ENCODE assay signal across 16 cellular contexts in the genomic region with DNA sequence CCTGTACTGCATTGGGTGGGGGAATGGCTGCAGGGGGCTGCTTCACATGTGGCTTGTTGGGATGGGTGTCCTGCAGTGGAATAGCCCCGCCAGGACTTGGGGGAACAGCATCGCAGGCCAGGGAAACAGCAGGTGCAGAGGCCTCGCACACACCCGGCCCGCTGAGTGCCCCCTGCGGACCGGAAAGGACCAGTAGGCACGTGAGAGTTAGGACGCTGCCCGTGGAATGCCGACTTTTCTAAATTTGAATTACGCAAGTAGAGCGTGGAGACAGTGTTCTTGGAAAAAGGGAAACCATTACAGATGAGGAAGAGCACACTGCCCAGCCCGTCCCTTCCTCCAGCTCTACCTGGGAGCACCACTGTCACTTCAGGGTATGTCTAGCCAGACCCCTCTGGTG. TPM values are rescaled to one million over a fixed set of nuclear protein-coding genes. Genes with fewer than 3 reads are reported as not detected.
A peak's percentile ranks its signal among the peaks of the same experiment; 100 is the strongest.
DNase-seq lines count a peak whose midpoint lies in the region; ATAC-seq, FAIRE-seq and TF ChIP-seq lines count a peak whose summit lies in the region.
"Had no signal": no experiment of that assay in that cellular context is flagged by ENCODE, and none has a peak within 500 bp of the region (broad histone marks: within the 10 kb centered on the region; RNA-seq: fewer than 3 reads in every experiment).

No MANE protein-coding gene starts in this region.

- H4K20me1 ChIP-seq in GM12878 (ENCODE audit: control insufficient read depth, insufficient read depth): peaks cover 5% of the 10 kb centered on the region; the same call in 1 of the 2 replicates

- BruUV-seq in GM12878 (replicated peaks; lab: Mats Ljungman, UMichigan): TSS peak; percentile 42

- WGBS in GM12878 (ENCODE audit: insufficient coverage, insufficient replicate concordance, low lambda C conversion rate, missing lambda C conversion rate): 98% methylated on average over 14 of the region's 14 CpGs

- no peak for TF ChIP-seq EP300 in GM12878 (IDR thresholded peaks at IDR 0.05; ENCODE audit: borderline replicate concordance in 1 of 2, control insufficient read depth in 1 of 2, low read depth in 2 of 2, low read length in 2 of 2)

- no peak for TF ChIP-seq CTCF in CD14-positive monocyte (IDR thresholded peaks at IDR 0.05)
- no peak for TF ChIP-seq CTCF in GM12878 (IDR thresholded peaks at IDR 0.05 in 2 of 3, conservative IDR thresholded peaks at IDR 0.05 in 1 of 3; ENCODE audit: control insufficient read depth in 2 of 3, extremely low read depth in 1 of 3, insufficient read depth in 1 of 3, low read depth in 3 of 3, low read length in 3 of 3)
- no peak for TF ChIP-seq CTCF in natural killer cell (IDR thresholded peaks at IDR 0.05)

- no peak overlapping the region for H3K4me2 ChIP-seq in GM12878 (ENCODE audit: control insufficient read depth, insufficient read depth)

- FAIRE-seq in GM12878 (lab: Jason Lieb, UNC): no peak
- FAIRE-seq: bronchial epithelial cell had no signal

- intact Hi-C loops in CD14-positive monocyte (cut with micrococcal nuclease) (no loop called here), GM12878 (cut with micrococcal nuclease; ENCODE audit: unreplicated experiment) (no loop called here), natural killer cell (cut with micrococcal nuclease) (no loop called here)

- H3K9me3 Mint-ChIP-seq in CD14-positive monocyte (no peaks in the 10 kb centered on the region), natural killer cell (no peaks in the 10 kb centered on the region)
- H3K9me3 Mint-ChIP-seq: activated naive CD8-positive, alpha-beta T cell treated with anti-CD3 and anti-CD28 coated beads, Interleukin-2, amount 10 ng/mL, durations not matched to agents 7 days and 5 days had no signal

- H3K27me3 Mint-ChIP-seq in CD14-positive monocyte (ENCODE audit: low read depth in 3 of 3) (no peaks in the 10 kb centered on the region), natural killer cell (ENCODE audit: low read depth in 2 of 2) (no peaks in the 10 kb centered on the region)
- H3K27me3 Mint-ChIP-seq: activated naive CD8-positive, alpha-beta T cell treated with anti-CD3 and anti-CD28 coated beads, Interleukin-2, amount 10 ng/mL, durations not matched to agents 7 days and 5 days had no signal

- CTCF ChIA-PET in GM12878 (lab: Yijun Ruan, JAX): no interaction called here

- H3K36me3 Mint-ChIP-seq in CD14-positive monocyte (peaks cover 17 to 32% of the 10 kb centered on the region in 2 donors), natural killer cell (no peaks in the 10 kb centered on the region)

- DNase-seq in CD14-positive monocyte (ENCODE audit: low spot score) (no peak), GF-D8 (lab: John Stamatoyannopoulos, UW) (peak; percentile 42), GM12878 (ENCODE audit: low read depth, low spot score) (no peak), natural killer cell (no peak), COR-L47 (lab: John Stamatoyannopoulos, UW) (no peak), NCI-H446 (lab: John Stamatoyannopoulos, UW) (no peak), HUDEP-2 (lab: John Stamatoyannopoulos, UW; ENCODE audit: unreplicated experiment in 76 of 76) (no peak)
- DNase-seq: activated CD8-positive, alpha-beta memory T cell treated with anti-CD3 and anti-CD28 coated beads, Interleukin-2, amount 50 U/mL, for 4 hours; activated naive CD8-positive, alpha-beta T cell treated with anti-CD3 and anti-CD28 coated beads, Interleukin-2, amount 10 ng/mL, durations not matched to agents 7 days and 5 days; NCI-H1694 treated with DMSO at 0.1 percent for 48 hours; NCI-H526; posterior cingulate gyrus; stimulated activated CD4-positive, alpha-beta T cell treated with anti-CD3 and anti-CD28 coated beads, Interleukin-12 subunit alpha, Interleukin-12 subunit beta, amount 100 ng/mL, for 4 hours had no signal

- peak overlapping the region; percentile 11 to 35 for H3K4me3 Mint-ChIP-seq in CD14-positive monocyte
- H3K4me3 Mint-ChIP-seq in natural killer cell: peak overlapping the region; percentile 13

- H3K9ac ChIP-seq in GM12878 (ENCODE audit: control insufficient read depth, insufficient read depth, low read length): no peak overlapping the region

- TF ChIP-seq POLR2A in GM12878 (IDR thresholded peaks at IDR 0.05; ENCODE audit: low read depth, low read length): no peak

- H3K27ac ChIP-seq in GM12878 (ENCODE audit: control insufficient read depth, insufficient read depth): no peak overlapping the region
- H3K27ac ChIP-seq: VCaP had no signal

- RAD21 ChIA-PET in GM12878 (lab: Charles Lee; ENCODE audit: unreplicated experiment): no interaction called here

- no peak overlapping the region for H2AFZ ChIP-seq in GM12878 (ENCODE audit: control insufficient read depth, low read depth, low read length)

- TF ChIP-seq RAD21 in GM12878 (IDR thresholded peaks at IDR 0.05; ENCODE audit: insufficient read depth, low read depth, low read length): no peak

- H3K4me1 ChIP-seq in GM12878 (ENCODE audit: control insufficient read depth, insufficient read depth, low read length): peaks cover 20% of the 10 kb centered on the region

- in situ Hi-C loops in GM12878 (cut with MboI): no loop called here

- H3K27me3 ChIP-seq in GM12878 (replicated peaks in 1 of 2; ENCODE audit: control insufficient read depth in 2 of 2, insufficient read depth in 2 of 2, low read length in 1 of 2): no peaks in the 10 kb centered on the region

- H3K9me3 ChIP-seq in GM12878 (replicated peaks; ENCODE audit: control insufficient read depth, insufficient read depth, low read length): no peaks in the 10 kb centered on the region

- POLR2A ChIA-PET in GM12878 (lab: Charles Lee): no interaction called here

- H3K4me3 ChIP-seq in GM12878: no peak overlapping the region

- H3K27ac Mint-ChIP-seq in CD14-positive monocyte (peak overlapping the region; percentile 72 to 98 (median 86)), natural killer cell (peak overlapping the region; percentile 96 to 99)
- H3K27ac Mint-ChIP-seq: activated naive CD8-positive, alpha-beta T cell treated with anti-CD3 and anti-CD28 coated beads, Interleukin-2, amount 10 ng/mL, durations not matched to agents 7 days and 5 days had no signal

- SMC1A ChIA-PET in GM12878 (lab: Charles Lee; ENCODE audit: uncharacterized antibody, unreplicated experiment): interaction anchor here (2.6 kb wide), 1 partner anchor 13 kb away, joined by 10 read pairs; the partner anchor contains the start of gene DNM2

- peaks cover 55% of the 10 kb centered on the region for H3K4me1 Mint-ChIP-seq in CD14-positive monocyte
- H3K4me1 Mint-ChIP-seq in natural killer cell: peaks cover 32 to 33% of the 10 kb centered on the region in 2 donors

- peaks cover 4 to 10% of the 10 kb centered on the region in 2 experiments; a peak in 3 of 4 replicates for H3K36me3 ChIP-seq in GM12878 (ENCODE audit: control insufficient read depth in 2 of 2, insufficient read depth in 2 of 2, low read length in 1 of 2)

- ATAC-seq in GM12878: no peak
- no peak for ATAC-seq in natural killer cell
- no peak for ATAC-seq in GM21576 (IDR thresholded peaks at IDR 0.05; ENCODE audit: unreplicated experiment)

- H3K79me2 ChIP-seq in GM12878 (ENCODE audit: control insufficient read depth, insufficient read depth, low read length): peaks cover 74% of the 10 kb centered on the region

TF ChIP-seq in GM12878, 131 proteins besides CTCF, POLR2A, EP300 and RAD21 (continues in another document):
- TF ChIP-seq WRNIP1 (IDR thresholded peaks at IDR 0.05; ENCODE audit: borderline replicate concordance, low read depth, low read length) (no peak), KLF5 (IDR thresholded peaks at IDR 0.05; ENCODE audit: partially characterized antibody) (no peak)

RNA-seq across cellular contexts. Expression of gene DNM2, which starts 11.5 kb away (rescaled TPM):
- polyA plus RNA-seq in CD14-positive monocyte (10 to 100 TPM; 53.0 to 69.5 TPM), GM12878 (2011; rRNA removed) (22.8 and 47.4 TPM in 2 replicates), GM12878 (2014; fragmentation: Illumina TruSeq; extraction: Trizol) (54.5 and 69.2 TPM in 2 replicates), GM12878 (2014; fragmentation: Nextera tagmentation; extraction: Ambion mirVana) (1 to 10 TPM; 1.2 to 3.4 TPM), GM12878 (2014; rRNA removed) (93.1 and 113 TPM in 2 replicates), GM12878 (2016; fragmentation: Nextera tagmentation; extraction: Ambion mirVana) (100 to 1,000 TPM in 1 of 2 experiments, 10 to 100 TPM in 1; 98.3 to 100 TPM)
- total RNA-seq in GM12878 (2013; cell fraction: nucleolus; rRNA removed): 284 and 297 TPM in 2 replicates
- total RNA-seq in GM12878 (2014; rRNA removed) (56.8 and 68.7 TPM in 2 replicates), GM12878 (2014; rRNA removed; fragmentation: Illumina TruSeq; extraction: Trizol) (53.0 and 58.9 TPM in 2 replicates), GM12878 (2021) (128 and 146 TPM in 2 replicates), natural killer cell (100 to 1,000 TPM; 419 to 491 (median 428) TPM)
- 38.6 TPM for polyA plus RNA-seq in GM12878 (2011; ENCODE audit: low read depth)
- 40.7 and 47.0 TPM in 2 replicates for polyA plus RNA-seq in GM12878 (2011; cell fraction: cytosol; rRNA removed)
- 133 and 175 TPM in 2 replicates for polyA plus RNA-seq in GM12878 (2011; cell fraction: nucleus; rRNA removed)
- 82.2 and 92.4 TPM in 2 replicates for polyA plus RNA-seq in GM12878 (2012)
- polyA minus RNA-seq in GM12878 (2011; rRNA and poly(A)+ RNA removed): 102 and 114 TPM in 2 replicates
- 44.5 and 54.7 TPM in 2 replicates for polyA minus RNA-seq in GM12878 (2011; cell fraction: cytosol; rRNA and poly(A)+ RNA removed)
- 103 and 181 TPM in 2 replicates for polyA minus RNA-seq in GM12878 (2011; cell fraction: nucleus; rRNA and poly(A)+ RNA removed)

RNA-seq across cellular contexts. Expression of gene QTRT1, which starts 28.2 kb away (rescaled TPM):
- polyA plus RNA-seq in CD14-positive monocyte (10 to 100 TPM in 1 of 2 donors, 1 to 10 TPM in 1; 9.9 to 12.3 TPM), GM12878 (2011; rRNA removed) (10.7 and 33.9 TPM in 2 replicates), GM12878 (2014; fragmentation: Illumina TruSeq; extraction: Trizol) (4.0 and 14.2 TPM in 2 replicates), GM12878 (2014; fragmentation: Nextera tagmentation; extraction: Ambion mirVana) (1 to 10 TPM in 1 of 2 experiments, under 1 TPM in 1; 0.89 to 8.6 TPM), GM12878 (2014; rRNA removed) (66.0 and 71.2 TPM in 2 replicates), GM12878 (2016; fragmentation: Nextera tagmentation; extraction: Ambion mirVana) (10 to 100 TPM; 73.7 to 78.9 TPM)
- total RNA-seq in GM12878 (2013; cell fraction: nucleolus; rRNA removed): 39.8 and 40.8 TPM in 2 replicates
- total RNA-seq in GM12878 (2014; rRNA removed) (40.7 and 44.3 TPM in 2 replicates), GM12878 (2014; rRNA removed; fragmentation: Illumina TruSeq; extraction: Trizol) (18.1 and 19.9 TPM in 2 replicates), GM12878 (2021) (55.0 and 59.3 TPM in 2 replicates), natural killer cell (10 to 100 TPM; 29.0 to 37.5 (median 29.9) TPM)
- 33.3 TPM for polyA plus RNA-seq in GM12878 (2011; ENCODE audit: low read depth)
- polyA plus RNA-seq in GM12878 (2011; cell fraction: cytosol; rRNA removed): 41.3 and 62.3 TPM in 2 replicates
- 244 and 250 TPM in 2 replicates for polyA plus RNA-seq in GM12878 (2011; cell fraction: nucleus; rRNA removed)
- polyA plus RNA-seq in GM12878 (2012): 42.4 and 48.1 TPM in 2 replicates
- polyA minus RNA-seq in GM12878 (2011; rRNA and poly(A)+ RNA removed): 13.8 and 18.9 TPM in 2 replicates
- polyA minus RNA-seq in GM12878 (2011; cell fraction: cytosol; rRNA and poly(A)+ RNA removed): 10.2 and 10.4 TPM in 2 replicates
- 20.6 and 23.8 TPM in 2 replicates for polyA minus RNA-seq in GM12878 (2011; cell fraction: nucleus; rRNA and poly(A)+ RNA removed)
